In the genomic region with DNA sequence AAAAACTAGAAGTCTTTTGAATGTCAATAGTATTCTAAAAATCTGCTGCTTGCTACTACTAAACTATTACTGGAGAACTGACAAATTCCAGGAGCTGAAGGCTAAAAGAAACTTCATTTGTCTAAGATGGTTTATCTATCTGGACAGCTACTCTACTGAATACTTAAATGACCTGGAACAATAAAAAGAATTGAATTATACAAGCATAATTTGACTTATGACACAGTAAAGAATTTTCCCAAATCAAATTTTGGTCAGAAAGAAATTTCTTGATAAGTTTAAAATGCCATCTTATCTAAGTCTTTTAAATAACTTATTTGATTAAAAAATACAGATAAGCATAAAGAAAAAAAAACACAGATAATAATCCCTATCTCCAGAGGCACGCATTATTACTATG, we compare ENCODE assay signal across 24 cellular contexts.
"Had no signal": no experiment of that assay in that cellular context is flagged by ENCODE, and none has a peak within 500 bp of the region (broad histone marks: within the 10 kb centered on the region; RNA-seq: fewer than 3 reads in every experiment).

No MANE protein-coding gene starts in this region.

- ATAC-seq: gastroesophageal sphincter; naive thymus-derived CD4-positive, alpha-beta T cell; psoas muscle; sciatic nerve; stimulated activated memory B cell treated with anti-CD40 and anti-IgM and Interleukin-4, amounts not matched to agents 10 μg/mL and 1 μg/mL and 100 μg/mL, for 72 hours had no signal

- DNase-seq: cortex of kidney; dorsolateral prefrontal cortex; effector CD8-positive, alpha-beta T cell; foreskin fibroblast; head of caudate nucleus; hippocampal formation; kidney glomerular epithelial cell; mesendoderm; naive thymus-derived CD4-positive, alpha-beta T cell; psoas muscle; retina; stimulated activated CD4-positive, alpha-beta T cell treated with anti-CD3 and anti-CD28 coated beads, Interleukin-15, amount 100 ng/mL, for 24 hours; stimulated activated CD4-positive, alpha-beta T cell treated with anti-CD3 and anti-CD28 coated beads, Interleukin-1b, Interleukin-23, amount 100 ng/mL, for 48 hours; stimulated activated CD4-positive, alpha-beta T cell treated with anti-CD3 and anti-CD28 coated beads, Interleukin-4, amount 100 ng/mL, for 24 hours; tibial artery; uterus had no signal

- H3K36me3 ChIP-seq: esophagus muscularis mucosa, gastroesophageal sphincter, neutrophil, spleen, tibial artery, upper lobe of left lung, uterus had no signal

- H3K4me3 ChIP-seq: dorsolateral prefrontal cortex, esophagus muscularis mucosa, gastroesophageal sphincter, psoas muscle, spleen, tibial artery, upper lobe of left lung, uterus had no signal

- H3K9me3 ChIP-seq: esophagus muscularis mucosa, gastroesophageal sphincter, neutrophil, psoas muscle, spleen, tibial artery, upper lobe of left lung, uterus had no signal

- H3K4me3 Mint-ChIP-seq: naive thymus-derived CD4-positive, alpha-beta T cell; stimulated activated naive CD8-positive, alpha-beta T cell treated with anti-CD3 and anti-CD28 coated beads, Interleukin-15, Interleukin-2, amounts not matched to agents 100 ng/mL and 50 ng/mL, for 24 hours had no signal

- H3K27me3 ChIP-seq: esophagus muscularis mucosa, gastroesophageal sphincter, neutrophil, spleen, tibial artery, upper lobe of left lung, uterus had no signal

- H3K4me1 ChIP-seq: psoas muscle had no signal

- H3K9me3 Mint-ChIP-seq: stimulated activated memory B cell treated with anti-CD40 and anti-IgM and Interleukin-4, amounts not matched to agents 10 μg/mL and 1 μg/mL and 100 μg/mL, for 72 hours; stimulated activated naive CD8-positive, alpha-beta T cell treated with anti-CD3 and anti-CD28 coated beads, Interleukin-15, Interleukin-2, amounts not matched to agents 100 ng/mL and 50 ng/mL, for 24 hours had no signal

- H3K27ac Mint-ChIP-seq: stimulated activated memory B cell treated with anti-CD40 and anti-IgM and Interleukin-4, amounts not matched to agents 10 μg/mL and 1 μg/mL and 100 μg/mL, for 72 hours; stimulated activated naive CD8-positive, alpha-beta T cell treated with anti-CD3 and anti-CD28 coated beads, Interleukin-15, Interleukin-2, amounts not matched to agents 100 ng/mL and 50 ng/mL, for 24 hours had no signal

- H3K36me3 Mint-ChIP-seq: stimulated activated memory B cell treated with anti-CD40 and anti-IgM and Interleukin-4, amounts not matched to agents 10 μg/mL and 1 μg/mL and 100 μg/mL, for 72 hours had no signal

- H3K27ac ChIP-seq: dorsolateral prefrontal cortex, esophagus muscularis mucosa, gastroesophageal sphincter, neutrophil, psoas muscle, spleen, tibial artery, upper lobe of left lung, uterus had no signal

- H3K27me3 Mint-ChIP-seq: naive thymus-derived CD4-positive, alpha-beta T cell; stimulated activated memory B cell treated with anti-CD40 and anti-IgM and Interleukin-4, amounts not matched to agents 10 μg/mL and 1 μg/mL and 100 μg/mL, for 72 hours; stimulated activated naive CD8-positive, alpha-beta T cell treated with anti-CD3 and anti-CD28 coated beads, Interleukin-15, Interleukin-2, amounts not matched to agents 100 ng/mL and 50 ng/mL, for 24 hours had no signal
